8 cellular contexts compared by ENCODE assay signal in the genomic region with DNA sequence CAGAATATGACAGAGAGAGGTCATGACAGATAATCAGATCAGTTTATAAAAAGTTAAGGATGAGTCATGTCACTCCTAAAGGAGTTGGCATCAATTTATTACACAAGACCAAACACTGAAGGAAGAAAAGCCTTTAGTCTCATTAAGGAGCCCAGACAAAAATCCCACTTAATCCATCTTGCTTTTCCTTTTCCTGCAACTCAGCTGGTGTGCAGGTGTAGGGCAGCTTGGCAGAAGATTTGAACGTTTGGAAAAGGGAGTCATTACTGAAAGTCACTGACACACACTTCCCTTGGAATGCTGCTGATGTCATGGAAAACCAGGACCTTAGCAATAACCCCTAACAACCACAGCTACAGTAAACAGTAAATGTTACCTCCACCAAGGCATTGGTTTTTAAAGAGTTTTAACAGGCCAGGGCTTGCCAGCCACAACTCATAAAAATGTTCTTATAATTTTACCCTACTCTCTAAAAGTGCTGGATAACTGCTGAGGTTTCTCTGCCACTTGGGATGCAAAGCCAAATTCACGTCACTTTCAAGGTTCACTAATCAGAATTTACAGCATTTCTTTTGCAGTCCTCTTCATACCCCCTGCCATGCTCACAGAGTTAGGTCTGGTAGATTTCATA.
A peak's percentile ranks its signal among the peaks of the same experiment; 100 is the strongest.
DNase-seq lines count a peak whose midpoint lies in the region; TF ChIP-seq lines count a peak whose summit lies in the region.

No MANE protein-coding gene starts in this region.

- H3K9me3 ChIP-seq in duodenal mucosa (ENCODE audit: control insufficient read depth in 1 of 2, low read length in 2 of 2), result no peaks in the 10 kb centered on the region

- H3K4me1 Mint-ChIP-seq in Calu3 (ENCODE audit: low read depth, unreplicated experiment), result peaks cover 61% of the 10 kb centered on the region

- CTCF ChIA-PET in Calu3 (lab: Charles Lee), result interaction anchor here (0.6 to 1.4 kb wide), 2 partner anchors 19 to 167 kb away, joined by 3 to 5 read pairs; no protein-coding TSS in a partner anchor

- peak overlapping the region in 1 of 2 donors; percentile 5 for H3K4me3 ChIP-seq in duodenal mucosa (ENCODE audit: low read depth in 1 of 2, low read length in 2 of 2)

- H3K9me3 Mint-ChIP-seq in Calu3 (ENCODE audit: low read depth, unreplicated experiment), result no peaks in the 10 kb centered on the region

- intact Hi-C loops in Calu3 (cut with micrococcal nuclease; ENCODE audit: unreplicated experiment), result loop anchor here (10.0 kb wide), 1 partner anchor 645 kb away; no protein-coding TSS in a partner anchor

- H3K4me1 ChIP-seq in duodenal mucosa (ENCODE audit: control insufficient read depth in 1 of 2, insufficient read depth in 2 of 2, low read length in 2 of 2), result peaks cover 40 to 57% of the 10 kb centered on the region in 2 donors

- no peak for TF ChIP-seq CTCF in Calu3 (IDR thresholded peaks at IDR 0.05; ENCODE audit: unreplicated experiment)

- H3K27ac Mint-ChIP-seq in Calu3 (ENCODE audit: unreplicated experiment), result peak overlapping the region; percentile 96

- no peaks in the 10 kb centered on the region for H3K27me3 ChIP-seq in duodenal mucosa (ENCODE audit: control insufficient read depth in 1 of 2, insufficient read depth in 2 of 2, low read length in 2 of 2)

- peak; percentile 72 for DNase-seq in Calu3
- DNase-seq in NCI-H2196 (lab: John Stamatoyannopoulos, UW; ENCODE audit: unreplicated experiment), result peak; percentile 84
- DNase-seq in mucosa of gallbladder (ENCODE audit: low spot score), result peak; percentile 56
- DNase-seq in activated T-cell treated with anti-CD3 and anti-CD28 coated beads, Interleukin-2, amount 50 U/mL, for 1 hour, result no peak
- DNase-seq in substantia nigra (lab: John Stamatoyannopoulos, UW), result no peak
- no peak for DNase-seq in NCI-H524 treated with DMSO at 0.1 percent for 48 hours (lab: John Stamatoyannopoulos, UW)
- no peak for DNase-seq in mesenteric fat pad (ENCODE audit: low spot score)

- H3K9ac ChIP-seq in duodenal mucosa (ENCODE audit: low read depth in 1 of 2, low read length in 2 of 2), result no peak overlapping the region

- BruUV-seq in Calu3 (replicated peaks; lab: Mats Ljungman, UMichigan), result no TSS peak

- H3K36me3 ChIP-seq in duodenal mucosa (ENCODE audit: control insufficient read depth in 1 of 2, insufficient read depth in 2 of 2, low read length in 2 of 2), result no peaks in the 10 kb centered on the region

- H3K27ac ChIP-seq in duodenal mucosa (ENCODE audit: low read depth, low read length) (peak overlapping the region; percentile 69), substantia nigra (ENCODE audit: low read depth, low read length, poor library complexity, severe bottlenecking) (no peak overlapping the region)

- H3K27me3 Mint-ChIP-seq in Calu3 (ENCODE audit: unreplicated experiment), result no peaks in the 10 kb centered on the region

- peaks cover 34% of the 10 kb centered on the region for H3K36me3 Mint-ChIP-seq in Calu3 (ENCODE audit: insufficient read depth, unreplicated experiment)

- no peak overlapping the region for H3K4me3 Mint-ChIP-seq in Calu3 (ENCODE audit: low read depth, unreplicated experiment)

Comparison
In these comparisons a context has a peak if more than half of its experiments do, and no peak if none do; other contexts are left out.
1. DNase-seq: peak in Calu3 (single experiment), NCI-H2196 (single experiment) and mucosa of gallbladder (single experiment); none in activated T-cell treated with anti-CD3 and anti-CD28 coated beads, Interleukin-2, amount 50 U/mL, for 1 hour (single experiment), substantia nigra (0 of 49), NCI-H524 treated with DMSO at 0.1 percent for 48 hours (single experiment) and mesenteric fat pad (single experiment).